ENCODE assay signal across 34 cellular contexts in the genomic region with DNA sequence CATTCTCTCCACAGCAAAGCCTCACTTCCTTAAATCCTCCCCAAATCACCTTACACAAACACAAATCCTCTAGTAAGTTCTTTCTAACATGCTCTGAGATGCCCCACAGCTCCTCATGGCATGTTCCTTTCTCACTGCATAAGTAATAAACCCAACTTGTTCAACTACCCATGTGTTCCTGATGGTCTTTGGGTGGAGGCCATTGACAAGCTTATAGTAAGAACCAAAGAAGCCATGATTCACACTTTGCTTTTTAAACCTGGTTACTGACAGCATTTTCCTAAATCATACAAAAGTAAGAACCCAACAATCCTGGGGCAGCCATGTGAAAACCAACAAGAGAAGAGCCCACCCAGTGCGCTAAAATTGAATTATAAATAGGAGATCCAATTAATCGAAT.
"Had no signal": no experiment of that assay in that cellular context is flagged by ENCODE, and none has a peak within 500 bp of the region (broad histone marks: within the 10 kb centered on the region; RNA-seq: fewer than 3 reads in every experiment).

No MANE protein-coding gene starts in this region.

- H3K9me3 ChIP-seq: adrenal gland, body of pancreas, breast epithelium had no signal

- H3K4me1 Mint-ChIP-seq: activated CD4-positive, alpha-beta T cell treated with anti-CD3 and anti-CD28 coated beads, Interleukin-2, amount 10 ng/mL, durations not matched to agents 7 days and 5 days; T-cell had no signal

- H3K27me3 Mint-ChIP-seq: activated CD4-positive, alpha-beta memory T cell treated with anti-CD3 and anti-CD28 coated beads for 36 hours; activated CD4-positive, alpha-beta T cell treated with anti-CD3 and anti-CD28 coated beads for 36 hours; activated CD4-positive, alpha-beta T cell treated with anti-CD3 and anti-CD28 coated beads, Interleukin-2, amount 10 ng/mL, durations not matched to agents 7 days and 5 days; activated CD8-positive, alpha-beta T cell treated with anti-CD3 and anti-CD28 coated beads for 36 hours; activated naive CD8-positive, alpha-beta T cell treated with anti-CD3 and anti-CD28 coated beads for 36 hours; T-cell; T-helper 17 cell had no signal

- H3K36me3 ChIP-seq: brain microvascular endothelial cell, breast epithelium had no signal

- ATAC-seq: activated CD4-positive, alpha-beta T cell treated with anti-CD3 and anti-CD28 coated beads for 36 hours; activated CD4-positive, CD25-positive, alpha-beta regulatory T cell treated with anti-CD3 and anti-CD28 coated beads, Interleukin-2, amount 50 U/mL, for 24 hours; activated CD8-positive, alpha-beta T cell treated with anti-CD3 and anti-CD28 coated beads for 36 hours; activated naive CD4-positive, alpha-beta T cell treated with anti-CD3 and anti-CD28 coated beads, Interleukin-2, amount 50 U/mL, for 72 hours; activated T-cell treated with anti-CD3 and anti-CD28 coated beads, Interleukin-2, amount 50 U/mL, for 4 hours; body of pancreas; T-cell; T-helper 17 cell had no signal

- H3K27ac ChIP-seq: adrenal gland, body of pancreas, brain microvascular endothelial cell, breast epithelium, VCaP had no signal

- H3K4me3 Mint-ChIP-seq: activated CD4-positive, alpha-beta memory T cell treated with anti-CD3 and anti-CD28 coated beads for 36 hours; activated CD4-positive, alpha-beta T cell treated with anti-CD3 and anti-CD28 coated beads for 36 hours; activated CD4-positive, alpha-beta T cell treated with anti-CD3 and anti-CD28 coated beads, Interleukin-2, amount 10 ng/mL, durations not matched to agents 7 days and 5 days; activated CD8-positive, alpha-beta T cell treated with anti-CD3 and anti-CD28 coated beads for 36 hours; activated naive CD8-positive, alpha-beta T cell treated with anti-CD3 and anti-CD28 coated beads for 36 hours; activated T-cell treated with anti-CD3 and anti-CD28 coated beads, Interleukin-2, amount 50 U/mL, for 4 hours; T-cell; T-helper 17 cell had no signal

- H3K27ac Mint-ChIP-seq: activated CD4-positive, alpha-beta memory T cell treated with anti-CD3 and anti-CD28 coated beads for 36 hours; activated CD4-positive, alpha-beta T cell treated with anti-CD3 and anti-CD28 coated beads for 36 hours; activated CD4-positive, alpha-beta T cell treated with anti-CD3 and anti-CD28 coated beads, Interleukin-2, amount 10 ng/mL, durations not matched to agents 7 days and 5 days; activated CD8-positive, alpha-beta T cell treated with anti-CD3 and anti-CD28 coated beads for 36 hours; activated naive CD8-positive, alpha-beta T cell treated with anti-CD3 and anti-CD28 coated beads for 36 hours; activated T-helper 2 cell treated with anti-CD3 and anti-CD28 coated beads, Interferon-gamma antibody, Interleukin-2, Interleukin-4, amounts not matched to agents 10 μg/mL and 5 μg/mL and 100 μg/mL, durations not matched to agents 14 hours and 24 hours and 36 hours; T-cell had no signal

- FAIRE-seq: astrocyte, TTC549 had no signal

- H3K27me3 ChIP-seq: adrenal gland, body of pancreas, brain microvascular endothelial cell, breast epithelium had no signal

- H3K9me3 Mint-ChIP-seq: activated CD4-positive, alpha-beta memory T cell treated with anti-CD3 and anti-CD28 coated beads for 36 hours; activated CD4-positive, alpha-beta T cell treated with anti-CD3 and anti-CD28 coated beads, Interleukin-2, amount 10 ng/mL, durations not matched to agents 7 days and 5 days; activated CD8-positive, alpha-beta T cell treated with anti-CD3 and anti-CD28 coated beads for 36 hours; activated naive CD8-positive, alpha-beta T cell treated with anti-CD3 and anti-CD28 coated beads for 36 hours; T-cell had no signal

- DNase-seq: activated CD4-positive, alpha-beta memory T cell treated with anti-CD3 and anti-CD28 coated beads for 36 hours; activated CD4-positive, alpha-beta T cell treated with anti-CD3 and anti-CD28 coated beads for 1 hour; activated CD4-positive, alpha-beta T cell treated with anti-CD3 and anti-CD28 coated beads for 36 hours; activated CD4-positive, alpha-beta T cell treated with anti-CD3 and anti-CD28 coated beads for 48 hours; activated CD4-positive, alpha-beta T cell treated with anti-CD3 and anti-CD28 coated beads, Interleukin-2, amount 10 ng/mL, durations not matched to agents 7 days and 5 days; activated CD4-positive, alpha-beta T cell treated with anti-CD3 and anti-CD28 coated beads, Interleukin-2, amount 50 U/mL, for 4 hours; activated CD4-positive, CD25-positive, alpha-beta regulatory T cell; activated CD8-positive, alpha-beta memory T cell treated with anti-CD3 and anti-CD28 coated beads, Interleukin-2, amount 50 U/mL, for 4 hours; activated CD8-positive, alpha-beta T cell treated with anti-CD3 and anti-CD28 coated beads for 36 hours; activated effector memory CD4-positive, alpha-beta T cell treated with Interleukin-2 at 50 U/mL for 16 hours; activated gamma-delta T cell; activated naive CD4-positive, alpha-beta T cell treated with anti-CD3 and anti-CD28 coated beads, Interleukin-2, amount 50 U/mL, for 16 hours; activated naive CD4-positive, alpha-beta T cell treated with Interleukin-2 at 50 U/mL for 16 hours; activated naive CD8-positive, alpha-beta T cell treated with anti-CD3 and anti-CD28 coated beads for 36 hours; activated T-cell treated with anti-CD3 and anti-CD28 coated beads for 4 hours; activated T-cell treated with anti-CD3 and anti-CD28 coated beads, Interleukin-2, amount 50 U/mL, for 1 hour; activated T-cell treated with anti-CD3 and anti-CD28 coated beads, Interleukin-2, amount 50 U/mL, for 4 hours; adrenal gland; amniotic stem cell; aorta; body of pancreas; brain microvascular endothelial cell; central memory CD4-positive, alpha-beta T cell; cerebellar nuclear complex; T-cell; T-helper 17 cell; T1000 had no signal

- H3K4me1 ChIP-seq: body of pancreas, breast epithelium had no signal

- H3K4me3 ChIP-seq: adrenal gland, body of pancreas, breast epithelium had no signal
